Comparison of ENCODE assay signal across 33 cellular contexts in genomic region chr3:114484895-114485294, GRCh38.
"Had no signal": no experiment of that assay in that cellular context is flagged by ENCODE, and none has a peak within 500 bp of the region (broad histone marks: within the 10 kb centered on the region; RNA-seq: fewer than 3 reads in every experiment).

No MANE protein-coding gene starts in this region.

- H3K27ac Mint-ChIP-seq: activated B cell treated with CpG ODN at 0.5 μM for 24 hours; activated CD4-positive, alpha-beta memory T cell treated with anti-CD3 and anti-CD28 coated beads for 36 hours; activated CD4-positive, alpha-beta T cell treated with anti-CD3 and anti-CD28 coated beads, Interleukin-2, amount 10 ng/mL, durations not matched to agents 24 days and 14 days; activated CD8-positive, alpha-beta T cell treated with anti-CD3 and anti-CD28 coated beads for 36 hours; activated naive CD4-positive, alpha-beta T cell treated with anti-CD3 and anti-CD28 coated beads for 36 hours; activated naive CD4-positive, alpha-beta T cell treated with anti-CD3 and anti-CD28 coated beads, Interleukin-2, amount 50 U/mL, for 72 hours; activated naive CD8-positive, alpha-beta T cell treated with anti-CD3 and anti-CD28 coated beads for 36 hours; activated T-cell treated with anti-CD3 and anti-CD28 coated beads, Interleukin-2, amount 50 U/mL, for 72 hours; activated T-helper 1 cell treated with anti-CD3 and anti-CD28 coated beads, Interleukin-12 subunit alpha, Interleukin-12 subunit beta, Interleukin-2, Interleukin-4 antibody, amounts not matched to agents 30 ng/mL and 10 ng/mL and 1 ng/mL, durations not matched to agents 14 hours and 24 hours and 36 hours; activated T-helper 17 cell treated with anti-CD3 and anti-CD28 coated beads, Interleukin-2, amount 50 U/mL, for 72 hours; T-helper 1 cell treated with Interleukin-12 subunit alpha and Interleukin-12 subunit beta and Interleukin-4 antibody, amounts not matched to agents 30 μg/mL and 1 μg/mL, for 36 hours; T-helper 2 cell treated with Interferon-gamma antibody and Interleukin-4, amounts not matched to agents 5 μg/mL and 100 μg/mL, for 36 hours had no signal

- H3K36me3 Mint-ChIP-seq: activated CD4-positive, alpha-beta memory T cell treated with anti-CD3 and anti-CD28 coated beads for 36 hours; activated naive CD4-positive, alpha-beta T cell treated with anti-CD3 and anti-CD28 coated beads, Interleukin-2, amount 50 U/mL, for 72 hours had no signal

- H3K4me3 Mint-ChIP-seq: activated B cell treated with CpG ODN at 0.5 μM for 24 hours; activated CD4-positive, alpha-beta memory T cell treated with anti-CD3 and anti-CD28 coated beads for 36 hours; activated CD4-positive, alpha-beta T cell treated with anti-CD3 and anti-CD28 coated beads, Interleukin-2, amount 10 ng/mL, durations not matched to agents 24 days and 14 days; activated CD8-positive, alpha-beta T cell treated with anti-CD3 and anti-CD28 coated beads for 36 hours; activated naive CD4-positive, alpha-beta T cell treated with anti-CD3 and anti-CD28 coated beads for 36 hours; activated naive CD8-positive, alpha-beta T cell treated with anti-CD3 and anti-CD28 coated beads for 36 hours; activated T-cell treated with anti-CD3 and anti-CD28 coated beads, Interleukin-2, amount 50 U/mL, for 4 hours; activated T-cell treated with anti-CD3 and anti-CD28 coated beads, Interleukin-2, amount 50 U/mL, for 72 hours; activated T-helper 1 cell treated with anti-CD3 and anti-CD28 coated beads, Interleukin-12 subunit alpha, Interleukin-12 subunit beta, Interleukin-2, Interleukin-4 antibody, amounts not matched to agents 30 ng/mL and 10 ng/mL and 1 ng/mL, durations not matched to agents 14 hours and 24 hours and 36 hours; activated T-helper 17 cell treated with anti-CD3 and anti-CD28 coated beads, Interleukin-2, amount 50 U/mL, for 72 hours; T-helper 1 cell treated with Interleukin-12 subunit alpha and Interleukin-12 subunit beta and Interleukin-4 antibody, amounts not matched to agents 30 μg/mL and 1 μg/mL, for 36 hours; T-helper 2 cell treated with Interferon-gamma antibody and Interleukin-4, amounts not matched to agents 5 μg/mL and 100 μg/mL, for 36 hours had no signal

- DNase-seq: activated B cell treated with CpG ODN at 0.5 μM for 24 hours; activated CD4-positive, alpha-beta memory T cell treated with anti-CD3 and anti-CD28 coated beads for 36 hours; activated CD4-positive, alpha-beta T cell treated with anti-CD3 and anti-CD28 coated beads for 4 hours; activated CD4-positive, alpha-beta T cell treated with anti-CD3 and anti-CD28 coated beads, Interleukin-2, amount 10 ng/mL, durations not matched to agents 24 days and 14 days; activated CD4-positive, alpha-beta T cell treated with anti-CD3 and anti-CD28 coated beads, Interleukin-2, amount 50 U/mL, for 1 hour; activated CD4-positive, alpha-beta T cell treated with anti-CD3 and anti-CD28 coated beads, Interleukin-2, amount 50 U/mL, for 4 hours; activated CD4-positive, CD25-positive, alpha-beta regulatory T cell treated with anti-CD3 and anti-CD28 coated beads, Interleukin-2, amount 50 U/mL, for 72 hours; activated CD8-positive, alpha-beta memory T cell treated with anti-CD3 and anti-CD28 coated beads, Interleukin-2, amount 50 U/mL, for 4 hours; activated CD8-positive, alpha-beta T cell treated with anti-CD3 and anti-CD28 coated beads for 36 hours; activated effector memory CD4-positive, alpha-beta T cell treated with anti-CD3 and anti-CD28 coated beads, Interleukin-2, amount 50 U/mL, for 16 hours; activated gamma-delta T cell treated with Interleukin-2 at 50 U/mL for 16 hours; activated naive CD4-positive, alpha-beta T cell; activated naive CD4-positive, alpha-beta T cell treated with anti-CD3 and anti-CD28 coated beads for 36 hours; activated naive CD4-positive, alpha-beta T cell treated with anti-CD3 and anti-CD28 coated beads, Interleukin-2, amount 50 U/mL, for 16 hours; activated naive CD8-positive, alpha-beta T cell treated with anti-CD3 and anti-CD28 coated beads for 36 hours; activated T-cell treated with anti-CD3 and anti-CD28 coated beads for 4 hours; activated T-cell treated with anti-CD3 and anti-CD28 coated beads, Interleukin-2, amount 50 U/mL, for 1 hour; activated T-cell treated with anti-CD3 and anti-CD28 coated beads, Interleukin-2, amount 50 U/mL, for 4 hours; activated T-cell treated with anti-CD3 and anti-CD28 coated beads, Interleukin-2, amount 50 U/mL, for 72 hours; adrenal gland; amniotic stem cell; aorta; body of pancreas; brain microvascular endothelial cell; central memory CD4-positive, alpha-beta T cell; T-helper 1 cell; T-helper 2 cell; T-helper 9 cell had no signal

- H3K9me3 Mint-ChIP-seq: activated B cell treated with CpG ODN at 0.5 μM for 24 hours; activated CD4-positive, alpha-beta memory T cell treated with anti-CD3 and anti-CD28 coated beads for 36 hours; activated CD4-positive, alpha-beta T cell treated with anti-CD3 and anti-CD28 coated beads, Interleukin-2, amount 10 ng/mL, durations not matched to agents 24 days and 14 days; activated CD8-positive, alpha-beta T cell treated with anti-CD3 and anti-CD28 coated beads for 36 hours; activated naive CD4-positive, alpha-beta T cell treated with anti-CD3 and anti-CD28 coated beads for 36 hours; activated naive CD8-positive, alpha-beta T cell treated with anti-CD3 and anti-CD28 coated beads for 36 hours; activated T-cell treated with anti-CD3 and anti-CD28 coated beads, Interleukin-2, amount 50 U/mL, for 4 hours; activated T-cell treated with anti-CD3 and anti-CD28 coated beads, Interleukin-2, amount 50 U/mL, for 72 hours; activated T-helper 1 cell treated with anti-CD3 and anti-CD28 coated beads, Interleukin-12 subunit alpha, Interleukin-12 subunit beta, Interleukin-2, Interleukin-4 antibody, amounts not matched to agents 30 ng/mL and 10 ng/mL and 1 ng/mL, durations not matched to agents 14 hours and 24 hours and 36 hours; activated T-helper 17 cell treated with anti-CD3 and anti-CD28 coated beads, Interleukin-2, amount 50 U/mL, for 72 hours; T-helper 1 cell treated with Interleukin-12 subunit alpha and Interleukin-12 subunit beta and Interleukin-4 antibody, amounts not matched to agents 30 μg/mL and 1 μg/mL, for 36 hours; T-helper 2 cell treated with Interferon-gamma antibody and Interleukin-4, amounts not matched to agents 5 μg/mL and 100 μg/mL, for 36 hours had no signal

- H3K27me3 Mint-ChIP-seq: activated B cell treated with CpG ODN at 0.5 μM for 24 hours; activated CD4-positive, alpha-beta memory T cell treated with anti-CD3 and anti-CD28 coated beads for 36 hours; activated CD4-positive, alpha-beta T cell treated with anti-CD3 and anti-CD28 coated beads, Interleukin-2, amount 10 ng/mL, durations not matched to agents 24 days and 14 days; activated CD8-positive, alpha-beta T cell treated with anti-CD3 and anti-CD28 coated beads for 36 hours; activated naive CD8-positive, alpha-beta T cell treated with anti-CD3 and anti-CD28 coated beads for 36 hours; activated T-helper 17 cell treated with anti-CD3 and anti-CD28 coated beads, Interleukin-2, amount 50 U/mL, for 72 hours had no signal

- ATAC-seq: activated CD8-positive, alpha-beta T cell treated with anti-CD3 and anti-CD28 coated beads for 36 hours; activated naive CD4-positive, alpha-beta T cell treated with anti-CD3 and anti-CD28 coated beads, Interleukin-2, amount 50 U/mL, for 72 hours; activated T-cell treated with anti-CD3 and anti-CD28 coated beads, Interleukin-2, amount 50 U/mL, for 4 hours; activated T-cell treated with anti-CD3 and anti-CD28 coated beads, Interleukin-2, amount 50 U/mL, for 72 hours; activated T-helper 17 cell treated with anti-CD3 and anti-CD28 coated beads, Interleukin-2, amount 50 U/mL, for 72 hours; body of pancreas had no signal
